Comparison of ENCODE assay signal across 1 cellular context in genomic region chr2:237167038-237167437, GRCh38.
TF ChIP-seq lines count a peak whose summit lies in the region.

No MANE protein-coding gene starts in this region.

TF ChIP-seq in IMR-90, 13 proteins besides CTCF, POLR2A, EP300 and RAD21:
- no peak for TF ChIP-seq SMC3 (IDR thresholded peaks at IDR 0.05; ENCODE audit: low read depth, low read length)
- no peak for TF ChIP-seq MXI1 (IDR thresholded peaks at IDR 0.05; ENCODE audit: borderline replicate concordance, low read depth, low read length)
- TF ChIP-seq USF2 (IDR thresholded peaks at IDR 0.05; ENCODE audit: low read depth, low read length), result no peak
- no peak for TF ChIP-seq NFE2L2 (IDR thresholded peaks at IDR 0.05; ENCODE audit: low read depth, low read length)
- no peak for TF ChIP-seq RFX5 (IDR thresholded peaks at IDR 0.05; ENCODE audit: low read depth, low read length)
- no peak for TF ChIP-seq MAFK (IDR thresholded peaks at IDR 0.05; ENCODE audit: low read depth, low read length)
- no peak for TF ChIP-seq CEBPB (IDR thresholded peaks at IDR 0.05; ENCODE audit: low read depth, low read length)
- TF ChIP-seq RCOR1 (IDR thresholded peaks at IDR 0.05; ENCODE audit: insufficient replicate concordance, low read length), result no peak
- TF ChIP-seq FOS (IDR thresholded peaks at IDR 0.05; ENCODE audit: low read depth, low read length), result no peak
- no peak for TF ChIP-seq CHD1 (IDR thresholded peaks at IDR 0.05; ENCODE audit: low read depth, low read length)
- no peak for TF ChIP-seq ELK1 (IDR thresholded peaks at IDR 0.05; ENCODE audit: borderline replicate concordance, low read depth, low read length)
- TF ChIP-seq BHLHE40 (IDR thresholded peaks at IDR 0.05; ENCODE audit: low read depth, low read length), result no peak
